In the genomic region with DNA sequence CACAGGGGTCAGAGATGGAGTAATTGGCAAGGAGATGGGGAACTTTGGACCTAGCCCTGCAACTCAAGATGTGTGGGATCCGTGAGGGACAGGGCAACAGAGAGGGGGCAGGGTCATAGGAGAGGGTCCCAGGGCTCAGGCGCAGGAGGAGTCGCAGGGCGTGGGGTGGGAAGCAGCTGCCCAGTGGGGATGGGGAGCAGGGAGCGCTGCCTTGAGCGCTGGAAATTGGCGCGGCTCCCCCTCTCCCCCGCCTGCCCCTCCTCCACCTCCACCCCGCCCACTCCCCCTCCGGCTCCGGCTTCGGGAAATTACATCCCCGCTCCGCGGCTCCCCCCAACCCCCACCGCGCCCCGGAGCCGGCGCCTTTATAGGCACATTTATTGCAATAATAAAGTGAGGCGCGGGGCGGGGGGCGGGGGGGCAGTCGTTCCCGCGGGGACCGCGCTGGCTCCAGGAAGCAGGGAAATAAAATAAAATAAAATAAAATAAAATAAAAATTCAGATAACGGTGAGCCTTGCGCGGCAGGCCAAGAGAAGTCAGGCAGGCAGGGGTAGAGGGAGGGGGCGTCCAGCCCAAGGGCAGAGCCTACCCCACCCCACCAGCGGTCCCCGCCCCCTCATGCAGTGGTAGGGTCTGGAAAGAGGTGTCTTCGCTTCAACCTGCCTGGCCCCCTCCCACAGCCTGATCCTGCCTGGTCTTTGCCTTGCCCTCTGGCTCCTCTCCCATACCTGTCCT, we compare ENCODE assay signal across 1 cellular context.
A peak's percentile ranks its signal among the peaks of the same experiment; 100 is the strongest.
TF ChIP-seq lines count a peak whose summit lies in the region.

No MANE protein-coding gene starts in this region.

TF ChIP-seq in H1, 55 proteins besides CTCF, POLR2A, EP300 and RAD21:
- TF ChIP-seq, protein P1, sequence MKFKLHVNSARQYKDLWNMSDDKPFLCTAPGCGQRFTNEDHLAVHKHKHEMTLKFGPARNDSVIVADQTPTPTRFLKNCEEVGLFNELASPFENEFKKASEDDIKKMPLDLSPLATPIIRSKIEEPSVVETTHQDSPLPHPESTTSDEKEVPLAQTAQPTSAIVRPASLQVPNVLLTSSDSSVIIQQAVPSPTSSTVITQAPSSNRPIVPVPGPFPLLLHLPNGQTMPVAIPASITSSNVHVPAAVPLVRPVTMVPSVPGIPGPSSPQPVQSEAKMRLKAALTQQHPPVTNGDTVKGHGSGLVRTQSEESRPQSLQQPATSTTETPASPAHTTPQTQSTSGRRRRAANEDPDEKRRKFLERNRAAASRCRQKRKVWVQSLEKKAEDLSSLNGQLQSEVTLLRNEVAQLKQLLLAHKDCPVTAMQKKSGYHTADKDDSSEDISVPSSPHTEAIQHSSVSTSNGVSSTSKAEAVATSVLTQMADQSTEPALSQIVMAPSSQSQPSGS (IDR thresholded peaks at IDR 0.05; ENCODE audit: low read length), result no peak
- TF ChIP-seq GTF2F1 (IDR thresholded peaks at IDR 0.05; ENCODE audit: borderline replicate concordance, low read depth, low read length) (no peak), JUND (IDR thresholded peaks at IDR 0.05; ENCODE audit: low read length) (no peak), SP1 (IDR thresholded peaks at IDR 0.05; ENCODE audit: low read depth, low read length) (no peak), RFX5 (IDR thresholded peaks at IDR 0.05; ENCODE audit: borderline replicate concordance, low read depth, low read length) (no peak), TAF7 (optimal IDR thresholded peaks at IDR 0.05; ENCODE audit: borderline replicate concordance, low read depth, low read length) (no peak), EZH2 (IDR thresholded peaks at IDR 0.05; ENCODE audit: low read depth, low read length, severe bottlenecking) (peak; percentile 6), BACH1 (IDR thresholded peaks at IDR 0.05; ENCODE audit: low read length) (no peak)
- TF ChIP-seq, protein P2, sequence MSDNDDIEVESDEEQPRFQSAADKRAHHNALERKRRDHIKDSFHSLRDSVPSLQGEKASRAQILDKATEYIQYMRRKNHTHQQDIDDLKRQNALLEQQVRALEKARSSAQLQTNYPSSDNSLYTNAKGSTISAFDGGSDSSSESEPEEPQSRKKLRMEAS (IDR thresholded peaks at IDR 0.05), result no peak
